Comparison of ENCODE assay signal across 8 cellular contexts in genomic region chr7:98400538-98401427, GRCh38. TPM values are rescaled to one million over a fixed set of nuclear protein-coding genes. Genes with fewer than 3 reads are reported as not detected.
A peak's percentile ranks its signal among the peaks of the same experiment; 100 is the strongest.
DNase-seq lines count a peak whose midpoint lies in the region; ATAC-seq and TF ChIP-seq lines count a peak whose summit lies in the region.

Gene BAIAP2L1, minus strand, starts transcription at chr7:98401090. Its CDS starts 238 bp downstream, at chr7:98400852.

- intact Hi-C loops in CD4-positive, alpha-beta T cell (cut with DNase I, micrococcal nuclease): loop anchor here in 1 of 2 experiments (2.0 to 5.0 kb wide), 3 partner anchors 118 to 378 kb away; partner anchors contain the start of genes BRI3 and LMTK2
- intact Hi-C loops in naive thymus-derived CD4-positive, alpha-beta T cell (cut with micrococcal nuclease): loop anchor here (1.0 to 2.0 kb wide), 7 partner anchors 119 to 379 kb away; partner anchors contain the start of gene BRI3 (in 2 of the 2)

- peaks cover 7% of the 10 kb centered on the region for H3K4me1 Mint-ChIP-seq in CD4-positive, alpha-beta T cell (ENCODE audit: low read depth)
- peaks cover 0 to 14% (median 6%) of the 10 kb centered on the region in 7 donors for H3K4me1 Mint-ChIP-seq in naive thymus-derived CD4-positive, alpha-beta T cell

- H3K27ac ChIP-seq in CD4-positive, alpha-beta T cell (ENCODE audit: low read depth, low read length): no peak within 1 kb of the TSS
- peak within 1 kb of the TSS; percentile 39 for H3K27ac ChIP-seq in naive thymus-derived CD4-positive, alpha-beta T cell (ENCODE audit: low read depth, low read length)

- peak within 1 kb of the TSS; percentile 72 for H3K4me3 Mint-ChIP-seq in CD4-positive, alpha-beta T cell
- H3K4me3 Mint-ChIP-seq in naive thymus-derived CD4-positive, alpha-beta T cell: peak within 1 kb of the TSS; percentile 66 to 84 (median 74)

- TF ChIP-seq CTCF in CD4-positive, alpha-beta T cell (IDR thresholded peaks at IDR 0.05): peak; percentile 57

- POLR2A ChIA-PET in CD4-positive, alpha-beta T cell (lab: Charles Lee): interaction anchor here (0.7 to 1.4 kb wide), 2 partner anchors 121 to 150 kb away, joined by 3 to 4 read pairs; no protein-coding TSS in a partner anchor
- POLR2A ChIA-PET in naive thymus-derived CD4-positive, alpha-beta T cell (lab: Charles Lee): no interaction called here

- H3K27ac Mint-ChIP-seq in CD4-positive, alpha-beta T cell: no peak within 1 kb of the TSS
- peak within 1 kb of the TSS in 5 of 9 donors; percentile 25 to 75 (median 59) for H3K27ac Mint-ChIP-seq in naive thymus-derived CD4-positive, alpha-beta T cell

- TF ChIP-seq POLR2A in erythroblast (IDR thresholded peaks at IDR 0.05; ENCODE audit: low read length): no peak

- ATAC-seq in CD4-positive, alpha-beta T cell (ENCODE audit: poor library complexity): peak; percentile 87
- ATAC-seq in GM19463 (IDR thresholded peaks at IDR 0.05; ENCODE audit: unreplicated experiment) (peak; percentile 80), HG03571 (IDR thresholded peaks at IDR 0.05; ENCODE audit: unreplicated experiment) (peak; percentile 77)
- peak; percentile 96 for ATAC-seq in naive thymus-derived CD4-positive, alpha-beta T cell

- H3K27me3 ChIP-seq in CD4-positive, alpha-beta T cell (ENCODE audit: control insufficient read depth, insufficient read depth, low read length): no peaks in the 10 kb centered on the region
- no peaks in the 10 kb centered on the region for H3K27me3 ChIP-seq in naive thymus-derived CD4-positive, alpha-beta T cell (ENCODE audit: control insufficient read depth in 2 of 2, insufficient read depth in 2 of 2, low read length in 2 of 2)

- H3K9me3 Mint-ChIP-seq in CD4-positive, alpha-beta T cell: no peaks in the 10 kb centered on the region
- no peaks in the 10 kb centered on the region for H3K9me3 Mint-ChIP-seq in naive thymus-derived CD4-positive, alpha-beta T cell

- no peaks in the 10 kb centered on the region for H3K36me3 ChIP-seq in naive thymus-derived CD4-positive, alpha-beta T cell (ENCODE audit: control insufficient read depth in 2 of 3, insufficient read depth in 3 of 3, low read length in 3 of 3)

- CTCF ChIA-PET in CD4-positive, alpha-beta T cell (lab: Charles Lee): interaction anchor here (0.7 to 1.7 kb wide), 4 partner anchors 8 to 379 kb away, joined by 3 to 6 read pairs (median 4); no protein-coding TSS in a partner anchor
- CTCF ChIA-PET in naive thymus-derived CD4-positive, alpha-beta T cell (lab: Charles Lee): interaction anchor here (0.6 to 1.2 kb wide), 4 partner anchors 9 to 380 kb away, joined by 3 to 4 read pairs (median 4); no protein-coding TSS in a partner anchor

- peak within 1 kb of the TSS; percentile 41 for H3K4me3 ChIP-seq in naive thymus-derived CD4-positive, alpha-beta T cell (ENCODE audit: low read length)

- peak; percentile 63 to 84 (median 75) for DNase-seq in CD4-positive, alpha-beta T cell
- DNase-seq in NCI-H82 treated with DMSO at 0.1 percent for 48 hours (lab: John Stamatoyannopoulos, UW; ENCODE audit: unreplicated experiment): peak; percentile 28
- peak; percentile 95 for DNase-seq in activated CD8-positive, alpha-beta memory T cell treated with anti-CD3 and anti-CD28 coated beads, Interleukin-2, amount 50 U/mL, for 48 hours
- peak; percentile 71 to 82 for DNase-seq in erythroblast (lab: John Stamatoyannopoulos, UW)
- peak; percentile 54 to 82 (median 70) for DNase-seq in naive thymus-derived CD4-positive, alpha-beta T cell
- peak; percentile 57 to 83 (median 75) for DNase-seq in stimulated activated naive CD4-positive, alpha-beta T cell (lab: John Stamatoyannopoulos, UW)

- peaks cover 0 to 5% of the 10 kb centered on the region in 2 donors for H3K4me1 ChIP-seq in naive thymus-derived CD4-positive, alpha-beta T cell (ENCODE audit: control insufficient read depth in 2 of 2, insufficient read depth in 2 of 2, low read length in 2 of 2)

- H3K9me3 ChIP-seq in CD4-positive, alpha-beta T cell (ENCODE audit: control insufficient read depth, low read length): no peaks in the 10 kb centered on the region
- no peaks in the 10 kb centered on the region for H3K9me3 ChIP-seq in naive thymus-derived CD4-positive, alpha-beta T cell (ENCODE audit: control insufficient read depth in 2 of 3, low read length in 3 of 3)

- H3K27me3 Mint-ChIP-seq in CD4-positive, alpha-beta T cell: peaks cover 24% of the 10 kb centered on the region
- peaks cover 0 to 23% (median 9%) of the 10 kb centered on the region in 5 donors for H3K27me3 Mint-ChIP-seq in naive thymus-derived CD4-positive, alpha-beta T cell

- no peaks in the 10 kb centered on the region for H3K36me3 Mint-ChIP-seq in CD4-positive, alpha-beta T cell (ENCODE audit: low read depth)
- no peaks in the 10 kb centered on the region for H3K36me3 Mint-ChIP-seq in naive thymus-derived CD4-positive, alpha-beta T cell

RNA-seq across cellular contexts. Expression of gene BAIAP2L1, which starts in this region (rescaled TPM):
- total RNA-seq in CD4-positive, alpha-beta T cell: under 1 TPM; 0.33 to 0.61 TPM
- total RNA-seq in naive thymus-derived CD4-positive, alpha-beta T cell: 1 to 10 TPM in 2 of 5 experiments, under 1 TPM in 3; 0.32 to 2.0 (median 0.56) TPM
- polyA plus RNA-seq in naive thymus-derived CD4-positive, alpha-beta T cell: 1 to 10 TPM in 1 of 2 donors, under 1 TPM in 1; 0.39 to 1.0 TPM

Comparison
In these comparisons a context has a peak if more than half of its experiments do, and no peak if none do; other contexts are left out.
1. Peak in DNase-seq and ATAC-seq in CD4-positive, alpha-beta T cell; RNA of the gene not detected or under 1 TPM.
2. DNase-seq: peak in every context shown above with its lines; median percentile 95 in activated CD8-positive, alpha-beta memory T cell treated with anti-CD3 and anti-CD28 coated beads, Interleukin-2, amount 50 U/mL, for 48 hours; 76 in erythroblast; 75 in CD4-positive, alpha-beta T cell; 75 in stimulated activated naive CD4-positive, alpha-beta T cell; 70 in naive thymus-derived CD4-positive, alpha-beta T cell; 28 in NCI-H82 treated with DMSO at 0.1 percent for 48 hours.